ENCODE assay signal across 8 cellular contexts in the genomic region with DNA sequence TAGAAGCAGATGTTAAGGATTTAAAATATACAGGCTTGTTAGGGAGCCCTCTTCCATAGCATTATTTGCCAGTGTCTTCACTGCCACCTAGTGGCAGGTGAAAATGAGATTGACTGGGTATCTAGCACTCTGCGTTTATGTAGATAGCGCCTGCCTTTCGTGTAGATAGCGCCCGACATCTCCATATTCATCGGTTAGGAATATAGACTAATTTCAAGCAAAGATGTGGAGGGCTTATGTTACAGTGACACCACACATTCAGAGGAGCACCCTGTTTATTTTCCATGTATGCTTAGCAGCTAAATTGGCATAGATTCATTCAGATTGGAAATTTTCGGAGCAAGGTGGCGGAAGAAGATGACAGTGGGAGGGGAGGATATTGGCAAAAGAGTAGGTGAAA.
DNase-seq lines count a peak whose midpoint lies in the region; ATAC-seq and TF ChIP-seq lines count a peak whose summit lies in the region.

No MANE protein-coding gene starts in this region.

- TF ChIP-seq CTCF in GM13977 (IDR thresholded peaks at IDR 0.05; ENCODE audit: extremely low read depth, insufficient read depth, missing control alignments) (peak; percentile 73), nephron progenitor cell (IDR thresholded peaks at IDR 0.05) (peak; percentile 81)

- in situ Hi-C loops in GM13977 (cut with MboI; ENCODE audit: low pct_unique_long_range_greater_than_20kb, low sequenced_read_pairs, unreplicated experiment): no loop called here

- H3K36me3 ChIP-seq in SK-N-MC (ENCODE audit: insufficient read depth, low read length): no peaks in the 10 kb centered on the region

- no peak overlapping the region for H3K4me3 ChIP-seq in SK-N-MC

- POLR2A ChIA-PET in T-cell (lab: Charles Lee): no interaction called here

- H3K9me3 ChIP-seq in SK-N-MC (ENCODE audit: low read depth, low read length): no peaks in the 10 kb centered on the region

- H3K27ac Mint-ChIP-seq in nephron progenitor cell (no peak overlapping the region), T-cell (no peak overlapping the region)

- H3K4me1 Mint-ChIP-seq in nephron progenitor cell (no peaks in the 10 kb centered on the region), T-cell (no peaks in the 10 kb centered on the region)

- H3K9ac ChIP-seq in SK-N-MC (ENCODE audit: insufficient read length): no peak overlapping the region

- CTCF ChIA-PET in T-cell (lab: Charles Lee): no interaction called here

- DNase-seq in AML-193 (lab: John Stamatoyannopoulos, UW): peak; percentile 31 to 45
- DNase-seq in GM13977 (ENCODE audit: low spot score): peak; percentile 20
- DNase-seq in MV-4-11 (lab: John Stamatoyannopoulos, UW): peak; percentile 68
- DNase-seq in SK-N-MC (ENCODE audit: low read depth, low spot score): peak; percentile 35
- DNase-seq in nephron progenitor cell: peak; percentile 69
- DNase-seq in T-cell: no peak

- peaks cover 4% of the 10 kb centered on the region for H3K27me3 Mint-ChIP-seq in nephron progenitor cell (ENCODE audit: low read depth, poor library complexity)
- no peaks in the 10 kb centered on the region for H3K27me3 Mint-ChIP-seq in T-cell

- peak; percentile 86 for ATAC-seq in HG02763 (IDR thresholded peaks at IDR 0.05; ENCODE audit: unreplicated experiment)
- peak; percentile 78 for ATAC-seq in esophagus mucosa
- no peak for ATAC-seq in T-cell (replicated peaks in 1 of 4)

- no peak overlapping the region for H3K4me3 Mint-ChIP-seq in nephron progenitor cell
- H3K4me3 Mint-ChIP-seq in T-cell: no peak overlapping the region

- no peaks in the 10 kb centered on the region for H3K36me3 Mint-ChIP-seq in nephron progenitor cell (ENCODE audit: low read depth)
- no peaks in the 10 kb centered on the region for H3K36me3 Mint-ChIP-seq in T-cell

- H3K9me3 Mint-ChIP-seq in nephron progenitor cell (no peaks in the 10 kb centered on the region), T-cell (peaks cover 0 to 6% (median 0%) of the 10 kb centered on the region in 3 donors)

- no peak overlapping the region for H3K27ac ChIP-seq in SK-N-MC

Comparison
In these comparisons a context has a peak if more than half of its experiments do, and no peak if none do; other contexts are left out.
1. DNase-seq: peak in AML-193 (2 of 2), GM13977 (single experiment), MV-4-11 (single experiment), SK-N-MC (single experiment) and nephron progenitor cell (single experiment); none in T-cell (0 of 34).
2. ATAC-seq: peak in HG02763 (single experiment) and esophagus mucosa (single experiment); none in T-cell (0 of 4).